ENCODE assay signal across 1 cellular context in the genomic region with DNA sequence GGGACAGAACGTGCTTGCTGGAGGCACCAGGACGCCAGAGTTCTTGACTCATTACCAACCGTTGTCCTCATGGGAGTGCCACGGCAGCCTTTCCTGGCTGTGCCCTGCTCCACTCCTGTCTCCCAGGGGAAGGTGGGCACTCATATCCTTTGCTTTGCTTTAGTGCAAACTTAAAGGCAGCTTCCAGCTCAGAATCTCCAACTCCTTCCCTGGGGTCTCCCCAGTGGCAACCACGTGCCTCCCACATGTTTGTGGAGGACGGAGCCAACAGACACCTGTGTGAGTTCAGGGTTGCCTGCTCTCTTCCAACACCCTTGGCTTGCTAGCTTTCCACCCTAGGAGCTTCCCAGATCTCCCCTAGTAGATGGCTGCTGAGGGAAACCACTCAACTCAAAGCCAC.
TF ChIP-seq lines count a peak whose summit lies in the region.

No MANE protein-coding gene starts in this region.

TF ChIP-seq in HepG2, 621 proteins besides CTCF, POLR2A, EP300 and RAD21:
- TF ChIP-seq, protein P1, sequence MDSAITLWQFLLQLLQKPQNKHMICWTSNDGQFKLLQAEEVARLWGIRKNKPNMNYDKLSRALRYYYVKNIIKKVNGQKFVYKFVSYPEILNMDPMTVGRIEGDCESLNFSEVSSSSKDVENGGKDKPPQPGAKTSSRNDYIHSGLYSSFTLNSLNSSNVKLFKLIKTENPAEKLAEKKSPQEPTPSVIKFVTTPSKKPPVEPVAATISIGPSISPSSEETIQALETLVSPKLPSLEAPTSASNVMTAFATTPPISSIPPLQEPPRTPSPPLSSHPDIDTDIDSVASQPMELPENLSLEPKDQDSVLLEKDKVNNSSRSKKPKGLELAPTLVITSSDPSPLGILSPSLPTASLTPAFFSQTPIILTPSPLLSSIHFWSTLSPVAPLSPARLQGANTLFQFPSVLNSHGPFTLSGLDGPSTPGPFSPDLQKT (CRISPR knock-in tag; IDR thresholded peaks at IDR 0.05; ENCODE audit: borderline replicate concordance): no peak
- TF ChIP-seq, protein P2, sequence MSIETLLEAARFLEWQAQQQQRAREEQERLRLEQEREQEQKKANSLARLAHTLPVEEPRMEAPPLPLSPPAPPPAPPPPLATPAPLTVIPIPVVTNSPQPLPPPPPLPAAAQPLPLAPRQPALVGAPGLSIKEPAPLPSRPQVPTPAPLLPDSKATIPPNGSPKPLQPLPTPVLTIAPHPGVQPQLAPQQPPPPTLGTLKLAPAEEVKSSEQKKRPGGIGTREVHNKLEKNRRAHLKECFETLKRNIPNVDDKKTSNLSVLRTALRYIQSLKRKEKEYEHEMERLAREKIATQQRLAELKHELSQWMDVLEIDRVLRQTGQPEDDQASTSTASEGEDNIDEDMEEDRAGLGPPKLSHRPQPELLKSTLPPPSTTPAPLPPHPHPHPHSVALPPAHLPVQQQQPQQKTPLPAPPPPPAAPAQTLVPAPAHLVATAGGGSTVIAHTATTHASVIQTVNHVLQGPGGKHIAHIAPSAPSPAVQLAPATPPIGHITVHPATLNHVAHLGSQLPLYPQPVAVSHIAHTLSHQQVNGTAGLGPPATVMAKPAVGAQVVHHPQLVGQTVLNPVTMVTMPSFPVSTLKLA (IDR thresholded peaks at IDR 0.05): peak; percentile 69; the same call in 1 of the 2 replicates
